ENCODE assay signal across 1 cellular context in the genomic region with DNA sequence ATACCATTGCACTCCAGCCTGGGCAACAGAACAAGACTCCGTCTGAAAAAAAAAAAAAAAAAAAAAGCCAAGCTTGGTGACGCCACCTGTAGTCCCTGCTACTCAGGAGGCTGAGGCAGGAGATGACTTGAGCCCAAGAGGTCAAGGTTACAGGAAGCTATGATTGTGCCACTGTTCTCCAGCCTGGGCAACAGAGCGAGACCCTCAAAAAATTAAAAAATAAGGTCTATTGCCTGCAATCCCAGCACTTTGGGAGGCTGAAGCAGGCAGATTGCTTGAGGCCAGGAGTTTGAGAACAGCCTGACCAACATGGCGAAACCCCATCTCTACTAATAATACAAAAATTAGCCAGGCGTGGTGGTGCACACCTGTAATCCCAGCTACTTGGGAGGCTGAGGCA. TPM values are rescaled to one million over a fixed set of nuclear protein-coding genes. Genes with fewer than 3 reads are reported as not detected.
"Had no signal": no experiment of that assay in that cellular context is flagged by ENCODE, and none has a peak within 500 bp of the region (broad histone marks: within the 10 kb centered on the region; RNA-seq: fewer than 3 reads in every experiment).

No MANE protein-coding gene starts in this region.

RNA-seq across cellular contexts. Expression of gene ADAM11, which starts 3.6 kb away (rescaled TPM):
- polyA plus RNA-seq: immature natural killer cell had no signal
